ENCODE assay signal across 8 cellular contexts in genomic region chr10:129467346-129468119, GRCh38. TPM values are rescaled to one million over a fixed set of nuclear protein-coding genes. Genes with fewer than 3 reads are reported as not detected.
DNase-seq lines count a peak whose midpoint lies in the region; ATAC-seq and TF ChIP-seq lines count a peak whose summit lies in the region.

No MANE protein-coding gene starts in this region.

- no peaks in the 10 kb centered on the region for H3K27me3 Mint-ChIP-seq in activated CD4-positive, alpha-beta memory T cell treated with anti-CD3 and anti-CD28 coated beads, Interleukin-2, amount 10 ng/mL, durations not matched to agents 7 days and 5 days
- peaks cover 7% of the 10 kb centered on the region for H3K27me3 Mint-ChIP-seq in glutamatergic neuron (ENCODE audit: unreplicated experiment)

- H3K36me3 Mint-ChIP-seq in activated CD4-positive, alpha-beta memory T cell treated with anti-CD3 and anti-CD28 coated beads, Interleukin-2, amount 10 ng/mL, durations not matched to agents 7 days and 5 days (ENCODE audit: low read depth), result peaks cover 7% of the 10 kb centered on the region
- H3K36me3 Mint-ChIP-seq in glutamatergic neuron (ENCODE audit: unreplicated experiment), result no peaks in the 10 kb centered on the region

- H3K4me3 Mint-ChIP-seq in activated CD4-positive, alpha-beta memory T cell treated with anti-CD3 and anti-CD28 coated beads, Interleukin-2, amount 10 ng/mL, durations not matched to agents 7 days and 5 days, result peak overlapping the region; percentile 75
- peak overlapping the region; percentile 84 for H3K4me3 Mint-ChIP-seq in glutamatergic neuron (ENCODE audit: unreplicated experiment)

- no peak for DNase-seq in activated CD4-positive, alpha-beta memory T cell treated with anti-CD3 and anti-CD28 coated beads, Interleukin-2, amount 10 ng/mL, durations not matched to agents 7 days and 5 days
- no peak for DNase-seq in glutamatergic neuron
- peak; percentile 85 for DNase-seq in posterior vena cava (ENCODE audit: low spot score)
- no peak for DNase-seq in NCI-H774 (lab: John Stamatoyannopoulos, UW)
- DNase-seq in NCI-H146 (lab: John Stamatoyannopoulos, UW), result no peak

- peaks cover 11% of the 10 kb centered on the region for H3K4me1 Mint-ChIP-seq in activated CD4-positive, alpha-beta memory T cell treated with anti-CD3 and anti-CD28 coated beads, Interleukin-2, amount 10 ng/mL, durations not matched to agents 7 days and 5 days
- peaks cover 2% of the 10 kb centered on the region for H3K4me1 Mint-ChIP-seq in glutamatergic neuron (ENCODE audit: low read depth, unreplicated experiment)

- CTCF ChIA-PET in activated CD4-positive, alpha-beta memory T cell treated with anti-CD3 and anti-CD28 coated beads, Interleukin-2, amount 10 ng/mL, durations not matched to agents 7 days and 5 days (lab: Charles Lee), result no interaction called here

- no peaks in the 10 kb centered on the region for H3K9me3 Mint-ChIP-seq in activated CD4-positive, alpha-beta memory T cell treated with anti-CD3 and anti-CD28 coated beads, Interleukin-2, amount 10 ng/mL, durations not matched to agents 7 days and 5 days
- peaks cover 3% of the 10 kb centered on the region for H3K9me3 Mint-ChIP-seq in glutamatergic neuron (ENCODE audit: unreplicated experiment)

- no peak for TF ChIP-seq CTCF in glutamatergic neuron (IDR thresholded peaks at IDR 0.05; ENCODE audit: partially characterized antibody, unreplicated experiment)

- intact Hi-C loops in posterior vena cava (cut with DNase I), result loop anchor here in 1 of 2 donors (10.0 kb wide), 1 partner anchor 497 kb away; the partner anchor contains the start of gene EBF3

- H3K27ac Mint-ChIP-seq in activated CD4-positive, alpha-beta memory T cell treated with anti-CD3 and anti-CD28 coated beads, Interleukin-2, amount 10 ng/mL, durations not matched to agents 7 days and 5 days, result peak overlapping the region; percentile 65
- no peak overlapping the region for H3K27ac Mint-ChIP-seq in glutamatergic neuron (ENCODE audit: unreplicated experiment)

- peak; percentile 29 for ATAC-seq in GM18508 (IDR thresholded peaks at IDR 0.05; ENCODE audit: insufficient read depth, unreplicated experiment)
- ATAC-seq in HG03064 (IDR thresholded peaks at IDR 0.05; ENCODE audit: low read depth, unreplicated experiment), result peak; percentile 10
- no peak for ATAC-seq in GM19035 (IDR thresholded peaks at IDR 0.05; ENCODE audit: unreplicated experiment)

- POLR2A ChIA-PET in activated CD4-positive, alpha-beta memory T cell treated with anti-CD3 and anti-CD28 coated beads, Interleukin-2, amount 10 ng/mL, durations not matched to agents 7 days and 5 days (lab: Charles Lee), result interaction anchor here (1.6 to 2.5 kb wide), 4 partner anchors 431 to 834 kb away, joined by 3 to 26 read pairs (median 6); partner anchors contain the start of gene C10orf143

RNA-seq across cellular contexts. Expression of gene MGMT, which starts 0.5 kb away (rescaled TPM):
- total RNA-seq in activated CD4-positive, alpha-beta memory T cell treated with anti-CD3 and anti-CD28 coated beads, Interleukin-2, amount 10 ng/mL, durations not matched to agents 7 days and 5 days, result 10 to 100 TPM; 15.4 to 16.7 TPM
- 15.9 TPM for total RNA-seq in glutamatergic neuron (ENCODE audit: unreplicated experiment)
- total RNA-seq in posterior vena cava, result 10 to 100 TPM in 1 of 2 donors, 1 to 10 TPM in 1; 8.2 to 17.6 TPM
